1 cellular context compared by ENCODE assay signal in the genomic region with DNA sequence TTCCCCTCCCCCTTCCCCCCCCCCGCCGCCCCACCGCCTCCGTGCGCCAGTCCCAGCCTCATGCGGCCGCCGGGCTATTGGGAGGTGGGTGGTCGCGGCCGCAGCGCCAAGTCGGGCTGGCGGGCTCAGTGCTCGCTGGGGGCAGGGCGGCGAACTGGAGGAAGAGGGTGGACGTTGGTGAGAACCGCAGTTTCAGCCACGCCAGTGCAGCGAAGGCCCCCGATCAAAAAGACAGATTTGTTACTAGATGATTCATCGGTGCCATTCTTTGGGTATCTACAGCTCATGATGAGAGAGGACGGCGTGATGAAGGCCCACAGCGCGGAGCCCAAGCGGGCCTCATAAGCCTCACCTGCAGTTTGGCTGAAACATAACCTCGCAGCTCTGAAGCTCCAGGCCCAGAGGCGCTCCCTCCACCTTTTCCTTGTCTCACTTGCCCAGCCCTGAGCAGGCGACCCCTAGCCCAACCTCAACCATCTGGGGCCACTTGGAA.
TF ChIP-seq lines count a peak whose summit lies in the region.

No MANE protein-coding gene starts in this region.

TF ChIP-seq in GM23338, 12 proteins besides CTCF, POLR2A, EP300 and RAD21 (continued from another document):
- TF ChIP-seq, protein P1, sequence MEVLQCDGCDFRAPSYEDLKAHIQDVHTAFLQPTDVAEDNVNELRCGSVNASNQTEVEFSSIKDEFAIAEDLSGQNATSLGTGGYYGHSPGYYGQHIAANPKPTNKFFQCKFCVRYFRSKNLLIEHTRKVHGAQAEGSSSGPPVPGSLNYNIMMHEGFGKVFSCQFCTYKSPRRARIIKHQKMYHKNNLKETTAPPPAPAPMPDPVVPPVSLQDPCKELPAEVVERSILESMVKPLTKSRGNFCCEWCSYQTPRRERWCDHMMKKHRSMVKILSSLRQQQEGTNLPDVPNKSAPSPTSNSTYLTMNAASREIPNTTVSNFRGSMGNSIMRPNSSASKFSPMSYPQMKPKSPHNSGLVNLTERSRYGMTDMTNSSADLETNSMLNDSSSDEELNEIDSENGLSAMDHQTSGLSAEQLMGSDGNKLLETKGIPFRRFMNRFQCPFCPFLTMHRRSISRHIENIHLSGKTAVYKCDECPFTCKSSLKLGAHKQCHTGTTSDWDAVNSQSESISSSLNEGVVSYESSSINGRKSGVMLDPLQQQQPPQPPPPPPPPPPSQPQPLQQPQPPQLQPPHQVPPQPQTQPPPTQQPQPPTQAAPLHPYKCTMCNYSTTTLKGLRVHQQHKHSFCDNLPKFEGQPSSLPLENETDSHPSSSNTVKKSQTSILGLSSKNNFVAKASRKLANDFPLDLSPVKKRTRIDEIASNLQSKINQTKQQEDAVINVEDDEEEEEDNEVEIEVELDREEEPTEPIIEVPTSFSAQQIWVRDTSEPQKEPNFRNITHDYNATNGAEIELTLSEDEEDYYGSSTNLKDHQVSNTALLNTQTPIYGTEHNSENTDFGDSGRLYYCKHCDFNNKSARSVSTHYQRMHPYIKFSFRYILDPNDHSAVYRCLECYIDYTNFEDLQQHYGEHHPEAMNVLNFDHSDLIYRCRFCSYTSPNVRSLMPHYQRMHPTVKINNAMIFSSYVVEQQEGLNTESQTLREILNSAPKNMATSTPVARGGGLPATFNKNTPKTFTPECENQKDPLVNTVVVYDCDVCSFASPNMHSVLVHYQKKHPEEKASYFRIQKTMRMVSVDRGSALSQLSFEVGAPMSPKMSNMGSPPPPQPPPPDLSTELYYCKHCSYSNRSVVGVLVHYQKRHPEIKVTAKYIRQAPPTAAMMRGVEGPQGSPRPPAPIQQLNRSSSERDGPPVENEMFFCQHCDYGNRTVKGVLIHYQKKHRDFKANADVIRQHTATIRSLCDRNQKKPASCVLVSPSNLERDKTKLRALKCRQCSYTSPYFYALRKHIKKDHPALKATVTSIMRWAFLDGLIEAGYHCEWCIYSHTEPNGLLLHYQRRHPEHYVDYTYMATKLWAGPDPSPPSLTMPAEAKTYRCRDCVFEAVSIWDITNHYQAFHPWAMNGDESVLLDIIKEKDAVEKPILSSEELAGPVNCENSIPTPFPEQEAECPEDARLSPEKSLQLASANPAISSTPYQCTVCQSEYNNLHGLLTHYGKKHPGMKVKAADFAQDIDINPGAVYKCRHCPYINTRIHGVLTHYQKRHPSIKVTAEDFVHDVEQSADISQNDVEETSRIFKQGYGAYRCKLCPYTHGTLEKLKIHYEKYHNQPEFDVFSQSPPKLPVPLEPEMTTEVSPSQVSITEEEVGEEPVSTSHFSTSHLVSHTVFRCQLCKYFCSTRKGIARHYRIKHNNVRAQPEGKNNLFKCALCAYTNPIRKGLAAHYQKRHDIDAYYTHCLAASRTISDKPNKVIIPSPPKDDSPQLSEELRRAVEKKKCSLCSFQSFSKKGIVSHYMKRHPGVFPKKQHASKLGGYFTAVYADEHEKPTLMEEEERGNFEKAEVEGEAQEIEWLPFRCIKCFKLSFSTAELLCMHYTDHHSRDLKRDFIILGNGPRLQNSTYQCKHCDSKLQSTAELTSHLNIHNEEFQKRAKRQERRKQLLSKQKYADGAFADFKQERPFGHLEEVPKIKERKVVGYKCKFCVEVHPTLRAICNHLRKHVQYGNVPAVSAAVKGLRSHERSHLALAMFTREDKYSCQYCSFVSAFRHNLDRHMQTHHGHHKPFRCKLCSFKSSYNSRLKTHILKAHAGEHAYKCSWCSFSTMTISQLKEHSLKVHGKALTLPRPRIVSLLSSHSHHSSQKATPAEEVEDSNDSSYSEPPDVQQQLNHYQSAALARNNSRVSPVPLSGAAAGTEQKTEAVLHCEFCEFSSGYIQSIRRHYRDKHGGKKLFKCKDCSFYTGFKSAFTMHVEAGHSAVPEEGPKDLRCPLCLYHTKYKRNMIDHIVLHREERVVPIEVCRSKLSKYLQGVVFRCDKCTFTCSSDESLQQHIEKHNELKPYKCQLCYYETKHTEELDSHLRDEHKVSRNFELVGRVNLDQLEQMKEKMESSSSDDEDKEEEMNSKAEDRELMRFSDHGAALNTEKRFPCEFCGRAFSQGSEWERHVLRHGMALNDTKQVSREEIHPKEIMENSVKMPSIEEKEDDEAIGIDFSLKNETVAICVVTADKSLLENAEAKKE (CRISPR knock-in tag; IDR thresholded peaks at IDR 0.05), result no peak
- no peak for TF ChIP-seq EZH2 (IDR thresholded peaks at IDR 0.05; ENCODE audit: low read depth, unreplicated experiment)
TF ChIP-seq in GM23338: peak in this region for 0.
